8 cellular contexts compared by ENCODE assay signal in genomic region chr3:167032267-167032876, GRCh38.
DNase-seq lines count a peak whose midpoint lies in the region; ATAC-seq, FAIRE-seq and TF ChIP-seq lines count a peak whose summit lies in the region.

No MANE protein-coding gene starts in this region.

- H3K4me2 ChIP-seq in A549 = no peak overlapping the region

- H3K9me3 Mint-ChIP-seq in chondrocyte (ENCODE audit: low read depth) = no peaks in the 10 kb centered on the region
- H3K9me3 Mint-ChIP-seq in activated CD4-positive, alpha-beta memory T cell treated with anti-CD3 and anti-CD28 coated beads, Interleukin-2, amount 10 ng/mL, durations not matched to agents 7 days and 5 days = no peaks in the 10 kb centered on the region

- H3K4me1 Mint-ChIP-seq in chondrocyte (ENCODE audit: low read depth) = no peaks in the 10 kb centered on the region
- H3K4me1 Mint-ChIP-seq in activated CD4-positive, alpha-beta memory T cell treated with anti-CD3 and anti-CD28 coated beads, Interleukin-2, amount 10 ng/mL, durations not matched to agents 7 days and 5 days = no peaks in the 10 kb centered on the region

- H3K27ac Mint-ChIP-seq in chondrocyte (ENCODE audit: unreplicated experiment) = no peak overlapping the region
- H3K27ac Mint-ChIP-seq in activated CD4-positive, alpha-beta memory T cell treated with anti-CD3 and anti-CD28 coated beads, Interleukin-2, amount 10 ng/mL, durations not matched to agents 7 days and 5 days = no peak overlapping the region

- TF ChIP-seq CTCF in A549 (IDR thresholded peaks at IDR 0.05) = peak; percentile 36; the same call in 2 of the 3 replicates
- peak; percentile 87 for TF ChIP-seq CTCF in chondrocyte (IDR thresholded peaks at IDR 0.05)
- TF ChIP-seq CTCF in omental fat pad (IDR thresholded peaks at IDR 0.05) = no peak

- H3K27ac ChIP-seq in A549 = no peak overlapping the region

- H3K4me3 ChIP-seq in A549 = no peak overlapping the region

- H3K27me3 Mint-ChIP-seq in chondrocyte (ENCODE audit: low read depth) = peaks cover 21% of the 10 kb centered on the region
- H3K27me3 Mint-ChIP-seq in activated CD4-positive, alpha-beta memory T cell treated with anti-CD3 and anti-CD28 coated beads, Interleukin-2, amount 10 ng/mL, durations not matched to agents 7 days and 5 days = no peaks in the 10 kb centered on the region

- H3K36me3 Mint-ChIP-seq in chondrocyte (ENCODE audit: low read depth) = no peaks in the 10 kb centered on the region
- H3K36me3 Mint-ChIP-seq in activated CD4-positive, alpha-beta memory T cell treated with anti-CD3 and anti-CD28 coated beads, Interleukin-2, amount 10 ng/mL, durations not matched to agents 7 days and 5 days (ENCODE audit: low read depth) = no peaks in the 10 kb centered on the region

- no peak overlapping the region for H3K4me3 Mint-ChIP-seq in chondrocyte (ENCODE audit: unreplicated experiment)
- H3K4me3 Mint-ChIP-seq in activated CD4-positive, alpha-beta memory T cell treated with anti-CD3 and anti-CD28 coated beads, Interleukin-2, amount 10 ng/mL, durations not matched to agents 7 days and 5 days = no peak overlapping the region

- DNase-seq in A549 (ENCODE audit: low read depth in 1 of 2, low spot score in 1 of 2) (peak in 1 of 2 experiments; percentile 55), H54 (ENCODE audit: insufficient read length, low spot score) (peak; percentile 5), NCI-H69 (lab: John Stamatoyannopoulos, UW) (peak; percentile 90), chondrocyte (ENCODE audit: low spot score) (no peak), non-pigmented ciliary epithelial cell (ENCODE audit: low read depth) (peak; percentile 23), T-helper 1 cell (no peak), omental fat pad (ENCODE audit: low spot score) (no peak)
- no peak for DNase-seq in activated CD4-positive, alpha-beta memory T cell treated with anti-CD3 and anti-CD28 coated beads, Interleukin-2, amount 10 ng/mL, durations not matched to agents 7 days and 5 days

- FAIRE-seq in A549 (lab: Jason Lieb, UNC) = no peak
- FAIRE-seq in H54 (lab: Jason Lieb, UNC) = peak; percentile 23

- TF ChIP-seq POLR2A in A549 (IDR thresholded peaks at IDR 0.05; ENCODE audit: low read length) (no peak), H54 (IDR thresholded peaks at IDR 0.05; ENCODE audit: low read depth, low read length) (no peak)

- ATAC-seq in A549 (no peak), omental fat pad (ENCODE audit: low FRiP score) (no peak)

- 4% methylated on average over 5 of the region's 5 CpGs for WGBS in A549 (ENCODE audit: missing lambda C conversion rate)

- no peak for TF ChIP-seq EP300 in A549 (IDR thresholded peaks at IDR 0.05)

- TF ChIP-seq RAD21 in A549 (conservative IDR thresholded peaks at IDR 0.05 in 1 of 2, IDR thresholded peaks at IDR 0.05 in 1 of 2) = peak; percentile 41 to 46; a peak in 4 of 5 replicates

- H3K4me1 ChIP-seq in A549 = no peaks in the 10 kb centered on the region

- H3K9me3 ChIP-seq in A549 = no peaks in the 10 kb centered on the region

- POLR2A ChIA-PET in A549 (lab: Yijun Ruan, JAX) = no interaction called here
- POLR2A ChIA-PET in activated CD4-positive, alpha-beta memory T cell treated with anti-CD3 and anti-CD28 coated beads, Interleukin-2, amount 10 ng/mL, durations not matched to agents 7 days and 5 days (lab: Charles Lee) = no interaction called here

- CTCF ChIA-PET in A549 (lab: Yijun Ruan, JAX) = interaction anchor here (1.0 kb wide), 1 partner anchor 28 kb away, joined by 3 read pairs; no protein-coding TSS in a partner anchor
- CTCF ChIA-PET in activated CD4-positive, alpha-beta memory T cell treated with anti-CD3 and anti-CD28 coated beads, Interleukin-2, amount 10 ng/mL, durations not matched to agents 7 days and 5 days (lab: Charles Lee) = no interaction called here

TF ChIP-seq in A549, 52 proteins besides CTCF, POLR2A, EP300 and RAD21:
- TF ChIP-seq KDM5A (IDR thresholded peaks at IDR 0.05) (no peak), SMC3 (IDR thresholded peaks at IDR 0.05) (peak; percentile 44; the same call in 1 of the 3 replicates)
TF ChIP-seq in A549: peak in this region for 1.

Comparison
In these comparisons a context has a peak if more than half of its experiments do, and no peak if none do; other contexts are left out.
1. DNase-seq: peak in H54 (single experiment), NCI-H69 (single experiment) and non-pigmented ciliary epithelial cell (single experiment); none in chondrocyte (single experiment), activated CD4-positive, alpha-beta memory T cell treated with anti-CD3 and anti-CD28 coated beads, Interleukin-2, amount 10 ng/mL, durations not matched to agents 7 days and 5 days (single experiment), T-helper 1 cell (0 of 5) and omental fat pad (single experiment).
2. CTCF ChIP-seq: peak in A549 (single experiment) and chondrocyte (single experiment); none in omental fat pad (0 of 3).